8 cellular contexts compared by ENCODE assay signal in the genomic region with DNA sequence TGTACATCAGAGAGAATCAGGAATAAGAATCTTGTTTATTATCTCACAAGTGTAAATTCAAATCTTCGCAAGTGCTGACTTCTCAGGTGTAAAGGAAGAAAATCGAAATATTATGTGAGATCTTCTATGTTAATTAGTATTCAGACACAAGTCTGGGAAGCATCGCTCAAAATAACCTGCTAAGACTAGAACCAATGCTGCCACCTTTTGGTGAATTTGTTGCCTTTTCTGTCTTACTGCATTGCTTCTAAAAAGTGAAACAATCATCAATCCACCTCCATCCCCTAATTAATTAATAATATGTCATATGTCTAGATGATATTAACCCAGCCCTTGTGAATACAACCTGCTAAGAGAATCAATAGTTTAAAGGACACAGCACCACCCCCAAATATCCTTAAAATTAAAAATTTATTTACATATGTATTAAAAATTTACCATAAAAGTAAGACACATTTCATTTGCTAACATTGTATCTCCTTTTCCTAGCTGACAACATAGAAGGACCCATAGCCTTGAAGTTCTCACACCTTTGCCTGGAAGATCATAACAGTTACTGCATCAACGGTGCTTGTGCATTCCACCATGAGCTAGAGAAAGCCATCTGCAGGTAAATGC. TPM values are rescaled to one million over a fixed set of nuclear protein-coding genes. Genes with fewer than 3 reads are reported as not detected.
DNase-seq lines count a peak whose midpoint lies in the region; ATAC-seq and TF ChIP-seq lines count a peak whose summit lies in the region.

No MANE protein-coding gene starts in this region.

- H3K36me3 Mint-ChIP-seq in activated CD8-positive, alpha-beta T cell treated with anti-CD3 and anti-CD28 coated beads, Interleukin-2, amount 10 ng/mL, durations not matched to agents 7 days and 5 days (ENCODE audit: low read depth), result no peaks in the 10 kb centered on the region

- H3K4me1 Mint-ChIP-seq in activated CD8-positive, alpha-beta T cell treated with anti-CD3 and anti-CD28 coated beads, Interleukin-2, amount 10 ng/mL, durations not matched to agents 7 days and 5 days (ENCODE audit: low read depth), result peaks cover 6% of the 10 kb centered on the region

- H3K27me3 Mint-ChIP-seq in activated CD8-positive, alpha-beta T cell treated with anti-CD3 and anti-CD28 coated beads, Interleukin-2, amount 10 ng/mL, durations not matched to agents 7 days and 5 days (ENCODE audit: low read depth), result no peaks in the 10 kb centered on the region

- DNase-seq in cardiac muscle cell (ENCODE audit: low read depth in 1 of 2, low spot score in 1 of 2), result peak; percentile 57 to 82
- no peak for DNase-seq in cardiac septum (ENCODE audit: low spot score)
- peak; percentile 59 for DNase-seq in NCI-H1105 treated with DMSO at 0.1 percent for 48 hours (lab: John Stamatoyannopoulos, UW)
- peak; percentile 45 for DNase-seq in activated CD8-positive, alpha-beta T cell treated with anti-CD3 and anti-CD28 coated beads, Interleukin-2, amount 10 ng/mL, durations not matched to agents 7 days and 5 days
- DNase-seq in iPS DF 6.9 (ENCODE audit: low read depth, low spot score), result peak; percentile 27
- no peak for DNase-seq in thyroid gland
- DNase-seq in vagina (ENCODE audit: extremely low spot score in 2 of 2), result no peak

- no peak overlapping the region for H3K4me3 ChIP-seq in cardiac muscle cell
- no peak overlapping the region for H3K4me3 ChIP-seq in iPS DF 6.9 (ENCODE audit: low read length)
- H3K4me3 ChIP-seq in thyroid gland (replicated peaks in 1 of 3), result no peak overlapping the region
- no peak overlapping the region for H3K4me3 ChIP-seq in vagina

- CTCF ChIA-PET in activated CD8-positive, alpha-beta T cell treated with anti-CD3 and anti-CD28 coated beads, Interleukin-2, amount 10 ng/mL, durations not matched to agents 7 days and 5 days (lab: Charles Lee), result interaction anchor here (0.6 to 1.8 kb wide), 3 partner anchors 9 to 126 kb away, joined by 3 to 16 read pairs (median 3); no protein-coding TSS in a partner anchor

- ATAC-seq in GM21737 (IDR thresholded peaks at IDR 0.05; ENCODE audit: unreplicated experiment), result peak; percentile 54
- no peak for ATAC-seq in activated CD8-positive, alpha-beta T cell treated with anti-CD3 and anti-CD28 coated beads, Interleukin-2, amount 10 ng/mL, durations not matched to agents 7 days and 5 days

- POLR2A ChIA-PET in activated CD8-positive, alpha-beta T cell treated with anti-CD3 and anti-CD28 coated beads, Interleukin-2, amount 10 ng/mL, durations not matched to agents 7 days and 5 days (lab: Charles Lee), result no interaction called here

- H3K27ac Mint-ChIP-seq in activated CD8-positive, alpha-beta T cell treated with anti-CD3 and anti-CD28 coated beads, Interleukin-2, amount 10 ng/mL, durations not matched to agents 7 days and 5 days, result no peak overlapping the region

- no peak overlapping the region for H3K4me3 Mint-ChIP-seq in activated CD8-positive, alpha-beta T cell treated with anti-CD3 and anti-CD28 coated beads, Interleukin-2, amount 10 ng/mL, durations not matched to agents 7 days and 5 days

- no peaks in the 10 kb centered on the region for H3K27me3 ChIP-seq in cardiac muscle cell
- no peaks in the 10 kb centered on the region for H3K27me3 ChIP-seq in iPS DF 6.9 (ENCODE audit: control insufficient read depth, insufficient read depth, low read length)
- no peaks in the 10 kb centered on the region for H3K27me3 ChIP-seq in thyroid gland
- no peaks in the 10 kb centered on the region for H3K27me3 ChIP-seq in vagina

- no CpG with 5 or more reads among the region's 4 CpGs for WGBS in iPS DF 6.9 (ENCODE audit: insufficient coverage, insufficient read length)
- 21 to 23% methylated on average over 4 of the region's 4 CpGs for WGBS in thyroid gland, 2 donors

- H3K27ac ChIP-seq in cardiac muscle cell, result no peak overlapping the region
- no peak overlapping the region for H3K27ac ChIP-seq in iPS DF 6.9 (ENCODE audit: low read length)
- H3K27ac ChIP-seq in thyroid gland, result no peak overlapping the region
- H3K27ac ChIP-seq in vagina, result no peak overlapping the region

- TF ChIP-seq CTCF in cardiac muscle cell (IDR thresholded peaks at IDR 0.05; ENCODE audit: low read depth, low read length), result peak; percentile 74
- peak in 5 of 6 experiments; percentile 17 to 67 (median 65) for TF ChIP-seq CTCF in thyroid gland (IDR thresholded peaks at IDR 0.05)
- TF ChIP-seq CTCF in vagina (IDR thresholded peaks at IDR 0.05), result peak in 1 of 3 experiments; percentile 18

- H3K4me1 ChIP-seq in cardiac muscle cell (ENCODE audit: low read depth) (no peaks in the 10 kb centered on the region), iPS DF 6.9 (ENCODE audit: control insufficient read depth, insufficient read depth, low read length) (no peaks in the 10 kb centered on the region), thyroid gland (no peaks in the 10 kb centered on the region), vagina (no peaks in the 10 kb centered on the region)

- no peaks in the 10 kb centered on the region for H3K36me3 ChIP-seq in cardiac muscle cell
- H3K36me3 ChIP-seq in iPS DF 6.9 (ENCODE audit: control insufficient read depth, insufficient read depth, low read length), result no peaks in the 10 kb centered on the region
- no peaks in the 10 kb centered on the region for H3K36me3 ChIP-seq in thyroid gland
- H3K36me3 ChIP-seq in vagina, result no peaks in the 10 kb centered on the region

- H3K9me3 ChIP-seq in cardiac muscle cell (ENCODE audit: low read depth), result no peaks in the 10 kb centered on the region
- H3K9me3 ChIP-seq in iPS DF 6.9 (ENCODE audit: control insufficient read depth, insufficient read depth, low read length), result no peaks in the 10 kb centered on the region
- H3K9me3 ChIP-seq in thyroid gland, result no peaks in the 10 kb centered on the region
- H3K9me3 ChIP-seq in vagina, result no peaks in the 10 kb centered on the region

- H3K9me3 Mint-ChIP-seq in activated CD8-positive, alpha-beta T cell treated with anti-CD3 and anti-CD28 coated beads, Interleukin-2, amount 10 ng/mL, durations not matched to agents 7 days and 5 days (ENCODE audit: insufficient read depth), result no peaks in the 10 kb centered on the region

- TF ChIP-seq POLR2A in thyroid gland (IDR thresholded peaks at IDR 0.05), result no peak
- TF ChIP-seq POLR2A in vagina (IDR thresholded peaks at IDR 0.05), result no peak

- intact Hi-C loops in cardiac septum (cut with DNase I), result loop anchor here (2.0 kb wide), 2 partner anchors 83 to 123 kb away; no protein-coding TSS in a partner anchor
- intact Hi-C loops in thyroid gland (cut with DNase I), result loop anchor here (5.0 kb wide), 1 partner anchor 85 kb away; no protein-coding TSS in a partner anchor
- intact Hi-C loops in vagina (cut with DNase I), result no loop called here

RNA-seq across cellular contexts. Expression of a gene that starts 3.5 kb away (rescaled TPM):
- not detected in 2 replicates for total RNA-seq in cardiac muscle cell
- not detected in 2 replicates for polyA plus RNA-seq in cardiac muscle cell
- not detected for total RNA-seq in cardiac septum
- not detected for total RNA-seq in activated CD8-positive, alpha-beta T cell treated with anti-CD3 and anti-CD28 coated beads, Interleukin-2, amount 10 ng/mL, durations not matched to agents 7 days and 5 days
- total RNA-seq in thyroid gland, result not detected
- 6.9 TPM for total RNA-seq in vagina

RNA-seq across cellular contexts. Expression of a gene that starts 53.1 kb away (rescaled TPM):
- total RNA-seq in cardiac muscle cell (not detected in 2 replicates), cardiac septum (0.05 TPM), thyroid gland (under 1 TPM in 3 of 4 donors, not detected in 1; under 0.01 to 0.13 (median under 0.01) TPM), vagina (1.2 TPM)
- not detected in 2 replicates for polyA plus RNA-seq in cardiac muscle cell
- not detected for total RNA-seq in activated CD8-positive, alpha-beta T cell treated with anti-CD3 and anti-CD28 coated beads, Interleukin-2, amount 10 ng/mL, durations not matched to agents 7 days and 5 days

Comparison
In these comparisons a context has a peak if more than half of its experiments do, and no peak if none do; other contexts are left out.
1. DNase-seq: peak in cardiac muscle cell (2 of 2), NCI-H1105 treated with DMSO at 0.1 percent for 48 hours (single experiment), activated CD8-positive, alpha-beta T cell treated with anti-CD3 and anti-CD28 coated beads, Interleukin-2, amount 10 ng/mL, durations not matched to agents 7 days and 5 days (single experiment) and iPS DF 6.9 (single experiment); none in cardiac septum (single experiment), thyroid gland (0 of 2) and vagina (0 of 2).